Comparison of ENCODE assay signal across 32 cellular contexts in genomic region chr20:47466704-47467459, GRCh38. TPM values are rescaled to one million over a fixed set of nuclear protein-coding genes. Genes with fewer than 3 reads are reported as not detected.
A peak's percentile ranks its signal among the peaks of the same experiment; 100 is the strongest.
DNase-seq lines count a peak whose midpoint lies in the region; ATAC-seq, FAIRE-seq and TF ChIP-seq lines count a peak whose summit lies in the region.
"Had no signal": no experiment of that assay in that cellular context is flagged by ENCODE, and none has a peak within 500 bp of the region (broad histone marks: within the 10 kb centered on the region; RNA-seq: fewer than 3 reads in every experiment).

No MANE protein-coding gene starts in this region.

- peak; percentile 56 for FAIRE-seq in GM18507 (lab: Jason Lieb, UNC)
- FAIRE-seq: RCC 7860, TTC549 had no signal

- no peaks in the 10 kb centered on the region for H3K27me3 ChIP-seq in kidney epithelial cell (ENCODE audit: control insufficient read depth, insufficient read depth, low read length)
- H3K27me3 ChIP-seq: body of pancreas, heart right ventricle, right atrium auricular region, SJSA1, stomach, transverse colon had no signal

- H3K4me1 ChIP-seq in mucosa of descending colon (ENCODE audit: low read depth) = peaks cover 5% of the 10 kb centered on the region

- no peak overlapping the region for H3K4me3 ChIP-seq in kidney epithelial cell (ENCODE audit: low read depth, low read length)
- no peak overlapping the region for H3K4me3 ChIP-seq in mucosa of descending colon
- H3K4me3 ChIP-seq: body of pancreas, heart right ventricle, right atrium auricular region, SJSA1, stomach, transverse colon had no signal

- peaks cover 0 to 4% of the 10 kb centered on the region in 2 donors for H3K36me3 Mint-ChIP-seq in stimulated activated naive B cell treated with anti-CD40 and anti-IgM and Interleukin-4, amounts not matched to agents 10 μg/mL and 1 μg/mL and 100 μg/mL, for 72 hours
- H3K36me3 Mint-ChIP-seq: naive thymus-derived CD8-positive, alpha-beta T cell had no signal

- no peaks in the 10 kb centered on the region for H3K27me3 Mint-ChIP-seq in stimulated activated naive B cell treated with anti-CD40 and anti-IgM and Interleukin-4, amounts not matched to agents 10 μg/mL and 1 μg/mL and 100 μg/mL, for 72 hours
- H3K27me3 Mint-ChIP-seq: CD4-positive, alpha-beta T cell; naive thymus-derived CD8-positive, alpha-beta T cell had no signal

- intact Hi-C loops in mucosa of descending colon (cut with DNase I, micrococcal nuclease) = no loop called here

- ATAC-seq in stimulated activated naive B cell treated with anti-CD40 and anti-IgM and Interleukin-4, amounts not matched to agents 10 μg/mL and 1 μg/mL and 100 μg/mL, for 72 hours (replicated peaks) = peak; percentile 51 to 71
- no peak for ATAC-seq in mucosa of descending colon
- ATAC-seq: body of pancreas; heart right ventricle; left lobe of liver; naive thymus-derived CD8-positive, alpha-beta T cell had no signal

- H3K9me3 Mint-ChIP-seq in stimulated activated naive B cell treated with anti-CD40 and anti-IgM and Interleukin-4, amounts not matched to agents 10 μg/mL and 1 μg/mL and 100 μg/mL, for 72 hours = peaks cover 0 to 4% of the 10 kb centered on the region in 2 donors
- H3K9me3 Mint-ChIP-seq: CD4-positive, alpha-beta T cell; H9; naive thymus-derived CD8-positive, alpha-beta T cell had no signal

- peak overlapping the region; percentile 94 for H3K27ac Mint-ChIP-seq in stimulated activated naive B cell treated with anti-CD40 and anti-IgM and Interleukin-4, amounts not matched to agents 10 μg/mL and 1 μg/mL and 100 μg/mL, for 72 hours
- H3K27ac Mint-ChIP-seq: CD4-positive, alpha-beta T cell; H9 had no signal

- H3K36me3 ChIP-seq in kidney epithelial cell (ENCODE audit: control insufficient read depth, insufficient read depth, low read length) (no peaks in the 10 kb centered on the region), mucosa of descending colon (ENCODE audit: low read depth) (no peaks in the 10 kb centered on the region)
- H3K36me3 ChIP-seq: heart right ventricle, right atrium auricular region, SJSA1, stomach, transverse colon had no signal

- peaks cover 28 to 40% of the 10 kb centered on the region in 2 donors for H3K4me1 Mint-ChIP-seq in stimulated activated naive B cell treated with anti-CD40 and anti-IgM and Interleukin-4, amounts not matched to agents 10 μg/mL and 1 μg/mL and 100 μg/mL, for 72 hours

- no peak for DNase-seq in GM18507 (ENCODE audit: extremely low spot score, insufficient read length, low read depth)
- peak; percentile 73 for DNase-seq in NAMALWA (ENCODE audit: low spot score)
- DNase-seq in kidney epithelial cell (ENCODE audit: low read depth) = peak; percentile 76
- DNase-seq in stimulated activated naive B cell treated with anti-CD40 and anti-IgM and Interleukin-4, amounts not matched to agents 10 μg/mL and 1 μg/mL and 100 μg/mL, for 72 hours = peak; percentile 47
- no peak for DNase-seq in activated CD8-positive, alpha-beta memory T cell treated with anti-CD3 and anti-CD28 coated beads, Interleukin-2, amount 50 U/mL, for 4 hours
- no peak for DNase-seq in mucosa of descending colon
- DNase-seq in AG20443 (ENCODE audit: low spot score) = no peak
- DNase-seq in HPDE6-E6E7 (ENCODE audit: extremely low spot score) = no peak
- DNase-seq: activated CD4-positive, alpha-beta T cell treated with anti-CD3 and anti-CD28 coated beads for 1 hour; activated gamma-delta T cell treated with Interleukin-2 at 50 U/mL for 16 hours; activated T-cell treated with anti-CD3 and anti-CD28 coated beads, Interleukin-2, amount 50 U/mL, for 1 hour; body of pancreas; CD4-positive, alpha-beta T cell; DMS153; GF-D8; H9; heart right ventricle; KBM-7; naive thymus-derived CD8-positive, alpha-beta T cell; NCI-H1694; NCI-H2171; NCI-H524; stimulated activated CD4-positive, alpha-beta T cell treated with anti-CD3 and anti-CD28 coated beads, Interleukin-12 subunit alpha, Interleukin-12 subunit beta, amount 100 ng/mL, for 4 hours; stimulated activated CD4-positive, alpha-beta T cell treated with anti-CD3 and anti-CD28 coated beads, Interleukin-4, amount 100 ng/mL, for 24 hours; stomach; T-helper 1 cell; transverse colon had no signal

- no peaks in the 10 kb centered on the region for H3K9me3 ChIP-seq in mucosa of descending colon
- H3K9me3 ChIP-seq: body of pancreas, heart right ventricle, right atrium auricular region, SJSA1, stomach, transverse colon had no signal

- TF ChIP-seq CTCF in kidney epithelial cell (IDR thresholded peaks at IDR 0.05; ENCODE audit: insufficient read depth, low read length, poor library complexity, severe bottlenecking) = no peak
- TF ChIP-seq CTCF in mucosa of descending colon (IDR thresholded peaks at IDR 0.05) = no peak

- no peak overlapping the region for H3K4me3 Mint-ChIP-seq in stimulated activated naive B cell treated with anti-CD40 and anti-IgM and Interleukin-4, amounts not matched to agents 10 μg/mL and 1 μg/mL and 100 μg/mL, for 72 hours
- H3K4me3 Mint-ChIP-seq: CD4-positive, alpha-beta T cell; H9; naive thymus-derived CD8-positive, alpha-beta T cell had no signal

RNA-seq across cellular contexts. Expression of gene NCOA3, which starts 34.8 kb away (rescaled TPM):
- total RNA-seq in kidney epithelial cell (23.3 and 27.3 TPM in 2 replicates), mucosa of descending colon (10 to 100 TPM; 22.8 to 28.8 (median 24.7) TPM)

Comparison
In these comparisons a context has a peak if more than half of its experiments do, and no peak if none do; other contexts are left out.
1. DNase-seq: peak in NAMALWA (single experiment), kidney epithelial cell (single experiment) and stimulated activated naive B cell treated with anti-CD40 and anti-IgM and Interleukin-4, amounts not matched to agents 10 μg/mL and 1 μg/mL and 100 μg/mL, for 72 hours (single experiment); none in GM18507 (single experiment), activated CD8-positive, alpha-beta memory T cell treated with anti-CD3 and anti-CD28 coated beads, Interleukin-2, amount 50 U/mL, for 4 hours (single experiment), mucosa of descending colon (0 of 3), AG20443 (single experiment) and HPDE6-E6E7 (single experiment).